Comparison of ENCODE assay signal across 18 cellular contexts in the genomic region with DNA sequence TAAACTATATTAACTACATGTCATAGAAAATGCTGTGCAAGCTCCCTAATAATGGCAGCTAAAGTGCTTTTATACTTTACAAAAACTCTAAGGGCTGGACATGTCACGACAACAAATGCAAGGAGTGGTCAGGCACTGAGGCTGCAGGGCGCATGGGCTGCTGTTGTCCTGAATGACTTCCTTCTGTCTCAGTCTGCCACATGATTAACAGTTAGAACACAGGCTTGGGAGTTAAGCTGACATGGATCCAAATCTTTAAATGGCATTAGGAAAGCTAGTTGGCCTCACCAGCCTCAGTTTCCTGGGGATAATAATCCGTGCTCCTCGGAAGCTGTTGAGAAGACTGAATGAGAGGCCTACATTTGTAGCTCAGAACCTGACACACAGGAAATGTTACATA. TPM values are rescaled to one million over a fixed set of nuclear protein-coding genes. Genes with fewer than 3 reads are reported as not detected.
DNase-seq lines count a peak whose midpoint lies in the region; ATAC-seq and TF ChIP-seq lines count a peak whose summit lies in the region.
"Had no signal": no experiment of that assay in that cellular context is flagged by ENCODE, and none has a peak within 500 bp of the region (broad histone marks: within the 10 kb centered on the region; RNA-seq: fewer than 3 reads in every experiment).

No MANE protein-coding gene starts in this region.

- no peaks in the 10 kb centered on the region for H3K27me3 Mint-ChIP-seq in mesothelial cell of epicardium (ENCODE audit: low read depth)
- H3K27me3 Mint-ChIP-seq in type B pancreatic cell: no peaks in the 10 kb centered on the region
- H3K27me3 Mint-ChIP-seq: activated naive CD8-positive, alpha-beta T cell had no signal

- H3K36me3 Mint-ChIP-seq in mesothelial cell of epicardium: peaks cover 38% of the 10 kb centered on the region
- H3K36me3 Mint-ChIP-seq in type B pancreatic cell: peaks cover 29% of the 10 kb centered on the region

- H3K27ac ChIP-seq in esophagus muscularis mucosa (replicated peaks in 1 of 4) (peak overlapping the region; percentile 34 to 59 (median 50)), suprapubic skin (no peak overlapping the region)
- H3K27ac ChIP-seq: BLaER1, left lung had no signal

- H3K4me3 ChIP-seq in esophagus muscularis mucosa (no peak overlapping the region), suprapubic skin (no peak overlapping the region)
- H3K4me3 ChIP-seq: BLaER1, left lung had no signal

- 72% methylated on average over 4 of the region's 4 CpGs for WGBS in esophagus muscularis mucosa
- WGBS in suprapubic skin: 66% methylated on average over 4 of the region's 4 CpGs

- in situ Hi-C loops in SK-MEL-5 (cut with HindIII; ENCODE audit: low pct_unique_long_range_greater_than_20kb, low sequenced_read_pairs): no loop called here

- H3K9me3 Mint-ChIP-seq in mesothelial cell of epicardium (peaks cover 19% of the 10 kb centered on the region), type B pancreatic cell (no peaks in the 10 kb centered on the region)
- H3K9me3 Mint-ChIP-seq: natural killer cell had no signal

- no peak for TF ChIP-seq CTCF in esophagus muscularis mucosa (IDR thresholded peaks at IDR 0.05)
- TF ChIP-seq CTCF in mesothelial cell of epicardium (IDR thresholded peaks at IDR 0.05; ENCODE audit: unreplicated experiment): no peak
- no peak for TF ChIP-seq CTCF in type B pancreatic cell (conservative IDR thresholded peaks at IDR 0.05)
- TF ChIP-seq CTCF in suprapubic skin (IDR thresholded peaks at IDR 0.05): no peak

- H3K36me3 ChIP-seq in esophagus muscularis mucosa (peaks cover 5 to 22% (median 15%) of the 10 kb centered on the region in 4 donors), suprapubic skin (peaks cover 17% of the 10 kb centered on the region)

- DNase-seq in SK-MEL-5 (ENCODE audit: low read depth, low spot score) (peak; percentile 65), esophagus muscularis mucosa (ENCODE audit: extremely low spot score) (no peak), mesothelial cell of epicardium (ENCODE audit: low spot score in 2 of 2, unreplicated experiment in 2 of 2) (no peak), type B pancreatic cell (ENCODE audit: extremely low spot score, unreplicated experiment) (no peak), suprapubic skin (ENCODE audit: low spot score in 2 of 2) (no peak), LoVo (ENCODE audit: low spot score) (no peak)
- DNase-seq: activated CD4-positive, alpha-beta T cell treated with anti-CD3 and anti-CD28 coated beads, Interleukin-2, amount 50 U/mL, for 4 hours; activated T-cell treated with anti-CD3 and anti-CD28 coated beads, Interleukin-2, amount 50 U/mL, for 1 hour; DMS153; effector CD8-positive, alpha-beta T cell; left lung; natural killer cell; NCI-H2081 treated with DMSO at 0.1 percent for 48 hours; NCI-H524; OCI-M1 had no signal

- H3K9me3 ChIP-seq in esophagus muscularis mucosa (no peaks in the 10 kb centered on the region), suprapubic skin (no peaks in the 10 kb centered on the region)
- H3K9me3 ChIP-seq: left lung had no signal

- H3K4me3 Mint-ChIP-seq in mesothelial cell of epicardium (no peak overlapping the region), type B pancreatic cell (no peak overlapping the region)
- H3K4me3 Mint-ChIP-seq: activated naive CD8-positive, alpha-beta T cell; natural killer cell had no signal

- TF ChIP-seq EP300 in esophagus muscularis mucosa (IDR thresholded peaks at IDR 0.05): no peak
- no peak for TF ChIP-seq EP300 in suprapubic skin (IDR thresholded peaks at IDR 0.05)

- H3K27ac Mint-ChIP-seq in mesothelial cell of epicardium (peak overlapping the region; percentile 69), type B pancreatic cell (peak overlapping the region; percentile 68)
- H3K27ac Mint-ChIP-seq: activated naive CD8-positive, alpha-beta T cell had no signal

- intact Hi-C loops in esophagus muscularis mucosa (cut with DNase I): no loop called here

- ATAC-seq in HG02642 (IDR thresholded peaks at IDR 0.05; ENCODE audit: poor library complexity, unreplicated experiment): no peak
- ATAC-seq: natural killer cell had no signal

- H3K27me3 ChIP-seq in esophagus muscularis mucosa (no peaks in the 10 kb centered on the region), suprapubic skin (no peaks in the 10 kb centered on the region)
- H3K27me3 ChIP-seq: BLaER1, left lung had no signal

- TF ChIP-seq POLR2A in esophagus muscularis mucosa (IDR thresholded peaks at IDR 0.05; ENCODE audit: low read depth): no peak
- TF ChIP-seq POLR2A in suprapubic skin (IDR thresholded peaks at IDR 0.05): no peak

- H3K4me1 Mint-ChIP-seq in mesothelial cell of epicardium (peaks cover 14% of the 10 kb centered on the region), type B pancreatic cell (ENCODE audit: unreplicated experiment) (peaks cover 10% of the 10 kb centered on the region)

- peaks cover 0 to 20% (median 14%) of the 10 kb centered on the region in 4 donors for H3K4me1 ChIP-seq in esophagus muscularis mucosa
- H3K4me1 ChIP-seq in suprapubic skin: no peaks in the 10 kb centered on the region
- H3K4me1 ChIP-seq: BLaER1 had no signal

RNA-seq across cellular contexts. Expression of a gene that starts 57.4 kb away (rescaled TPM):
- 51.6 and 56.2 TPM in 2 replicates for total RNA-seq in SK-MEL-5 (2014; rRNA removed; shearing (Covaris generic))
- 86.6 and 120 TPM in 2 replicates for polyA plus RNA-seq in SK-MEL-5 (2015; cell fraction: cytosol; rRNA removed)
- polyA plus RNA-seq in SK-MEL-5 (2015; cell fraction: nucleus; rRNA removed): 41.3 and 54.1 TPM in 2 replicates
- total RNA-seq in esophagus muscularis mucosa: 10 to 100 TPM; 17.9 to 21.6 (median 19.0) TPM
- total RNA-seq in mesothelial cell of epicardium: 45.2 to 47.8 TPM (median 47.4 TPM) in 3 replicates
- 41.9 and 54.4 TPM in 2 replicates for total RNA-seq in type B pancreatic cell (ENCODE audit: low replicate concordance)
- total RNA-seq in suprapubic skin: 10 to 100 TPM; 22.1 to 36.0 (median 30.3) TPM
